1 cellular context compared by ENCODE assay signal in genomic region chr9:115469826-115470225, GRCh38.
TF ChIP-seq lines count a peak whose summit lies in the region.

No MANE protein-coding gene starts in this region.

TF ChIP-seq in H1, 55 proteins besides CTCF, POLR2A, EP300 and RAD21:
- TF ChIP-seq CHD7 (IDR thresholded peaks at IDR 0.05; ENCODE audit: insufficient replicate concordance, low read length) (no peak), USF2 (IDR thresholded peaks at IDR 0.05; ENCODE audit: low read length) (no peak), CBX5 (IDR thresholded peaks at IDR 0.05; ENCODE audit: low read depth, low read length) (no peak), TCF12 (IDR thresholded peaks at IDR 0.05; ENCODE audit: low read depth, low read length) (no peak), SRF (IDR thresholded peaks at IDR 0.05; ENCODE audit: low read depth, low read length) (no peak)
